In the genomic region with DNA sequence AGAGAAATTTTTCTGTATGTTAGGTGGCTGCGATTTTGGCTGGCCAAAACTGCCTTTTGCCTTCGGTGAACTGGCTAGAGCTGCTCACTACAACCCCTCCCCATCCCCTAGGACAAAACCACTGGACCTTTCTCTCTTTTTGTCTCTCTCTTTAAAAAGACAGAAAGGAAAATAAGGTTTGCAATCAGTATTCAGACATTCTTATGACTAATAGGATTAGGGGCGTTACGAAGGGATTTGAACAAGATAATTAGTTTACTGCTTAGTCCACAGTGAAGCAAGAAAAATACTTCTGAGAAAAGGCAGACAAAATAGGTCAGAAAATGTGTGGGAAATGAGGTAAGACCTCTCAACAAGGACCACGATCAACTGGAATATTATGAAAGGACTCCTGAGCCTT, we compare ENCODE assay signal across 19 cellular contexts.
A peak's percentile ranks its signal among the peaks of the same experiment; 100 is the strongest.
DNase-seq lines count a peak whose midpoint lies in the region; FAIRE-seq and TF ChIP-seq lines count a peak whose summit lies in the region.
"Had no signal": no experiment of that assay in that cellular context is flagged by ENCODE, and none has a peak within 500 bp of the region (broad histone marks: within the 10 kb centered on the region; RNA-seq: fewer than 3 reads in every experiment).

No MANE protein-coding gene starts in this region.

- intact Hi-C loops in breast epithelium (cut with DNase I; ENCODE audit: low total_unique reads), result no loop called here
- intact Hi-C loops in MCF 10A (cut with micrococcal nuclease), result no loop called here
- intact Hi-C loops in uterus (cut with DNase I; ENCODE audit: low total_unique reads), result no loop called here
- intact Hi-C loops in CD4-positive, alpha-beta memory T cell (cut with micrococcal nuclease), result no loop called here

- H3K27ac ChIP-seq in breast epithelium, result peak overlapping the region in 1 of 2 donors; percentile 34
- peak overlapping the region; percentile 84 for H3K27ac ChIP-seq in neuronal stem cell (replicated peaks; ENCODE audit: low read length)
- H3K27ac ChIP-seq in uterus, result peak overlapping the region; percentile 74 to 76
- H3K27ac ChIP-seq in CD4-positive, alpha-beta memory T cell (ENCODE audit: low read depth, low read length), result no peak overlapping the region
- H3K27ac ChIP-seq: 22Rv1, upper lobe of left lung had no signal

- H3K18ac ChIP-seq in neuronal stem cell (ENCODE audit: low read length), result no peak overlapping the region

- H3K27me3 Mint-ChIP-seq in MCF 10A (ENCODE audit: insufficient read depth, unreplicated experiment), result no peaks in the 10 kb centered on the region
- H3K27me3 Mint-ChIP-seq in CD4-positive, alpha-beta memory T cell, result no peaks in the 10 kb centered on the region

- peak overlapping the region; percentile 15 to 44 (median 17) for H3K4me3 ChIP-seq in breast epithelium
- no peak overlapping the region for H3K4me3 ChIP-seq in fibroblast of mammary gland (ENCODE audit: control insufficient read depth, low read depth, low read length)
- H3K4me3 ChIP-seq in neuronal stem cell (ENCODE audit: low read length in 2 of 2), result no peak overlapping the region
- H3K4me3 ChIP-seq in uterus, result peak overlapping the region in 1 of 2 donors; percentile 8
- no peak overlapping the region for H3K4me3 ChIP-seq in CD4-positive, alpha-beta memory T cell (ENCODE audit: low read length in 2 of 2)
- H3K4me3 ChIP-seq: upper lobe of left lung had no signal

- BruUV-seq in MCF 10A (replicated peaks; lab: Mats Ljungman, UMichigan), result no TSS peak

- no peak overlapping the region for H3K4me3 Mint-ChIP-seq in MCF 10A (ENCODE audit: unreplicated experiment)
- no peak overlapping the region for H3K4me3 Mint-ChIP-seq in CD4-positive, alpha-beta memory T cell
- H3K4me3 Mint-ChIP-seq: activated T-cell treated with anti-CD3 and anti-CD28 coated beads, Interleukin-2, amount 50 U/mL, for 72 hours had no signal

- H3K4me2 ChIP-seq in neuronal stem cell (ENCODE audit: insufficient read depth, low read length, poor library complexity, severe bottlenecking), result peak overlapping the region; percentile 37

- no peaks in the 10 kb centered on the region for H3K36me3 Mint-ChIP-seq in MCF 10A (ENCODE audit: insufficient read depth, unreplicated experiment)
- no peaks in the 10 kb centered on the region for H3K36me3 Mint-ChIP-seq in CD4-positive, alpha-beta memory T cell

- H3K4me1 ChIP-seq in breast epithelium (no peaks in the 10 kb centered on the region), neuronal stem cell (ENCODE audit: control insufficient read depth in 2 of 2, insufficient read depth in 1 of 2, low read depth in 1 of 2, low read length in 2 of 2) (peaks cover 5 to 8% of the 10 kb centered on the region in 2 donors), uterus (no peaks in the 10 kb centered on the region)
- H3K4me1 ChIP-seq in CD4-positive, alpha-beta memory T cell (ENCODE audit: insufficient read depth, low read length), result no peaks in the 10 kb centered on the region
- H3K4me1 ChIP-seq: upper lobe of left lung had no signal

- POLR2A ChIA-PET in MCF 10A (lab: Yijun Ruan, JAX), result no interaction called here
- POLR2A ChIA-PET in CD4-positive, alpha-beta memory T cell (lab: Charles Lee; ENCODE audit: partially characterized antibody), result no interaction called here

- H3K4ac ChIP-seq in neuronal stem cell (ENCODE audit: low read length), result no peak overlapping the region

- no peak overlapping the region for H2BK15ac ChIP-seq in neuronal stem cell (ENCODE audit: low read length)

- H3K27me3 ChIP-seq in breast epithelium (no peaks in the 10 kb centered on the region), neuronal stem cell (ENCODE audit: control insufficient read depth in 3 of 3, insufficient read depth in 3 of 3, low read depth in 1 of 3, low read length in 3 of 3) (peaks cover 0 to 2% (median 0%) of the 10 kb centered on the region in 3 experiments), uterus (no peaks in the 10 kb centered on the region)
- H3K27me3 ChIP-seq in CD4-positive, alpha-beta memory T cell (ENCODE audit: insufficient read depth, low read length), result no peaks in the 10 kb centered on the region
- H3K27me3 ChIP-seq: upper lobe of left lung had no signal

- DNase-seq in breast epithelium (ENCODE audit: low spot score in 2 of 2), result no peak
- DNase-seq in MCF 10A (ENCODE audit: unreplicated experiment), result no peak
- DNase-seq in fibroblast of mammary gland (ENCODE audit: low read depth), result peak; percentile 58
- DNase-seq in neuronal stem cell (ENCODE audit: low spot score), result peak; percentile 74
- DNase-seq in uterus, result no peak
- DNase-seq in CD4-positive, alpha-beta memory T cell, result no peak
- no peak for DNase-seq in frontal cortex (ENCODE audit: low spot score in 2 of 2)
- DNase-seq in Kasumi-1 (lab: John Stamatoyannopoulos, UW), result no peak
- DNase-seq: activated CD4-positive, alpha-beta T cell treated with anti-CD3 and anti-CD28 coated beads, Interleukin-2, amount 50 U/mL, for 4 hours; activated T-cell treated with anti-CD3 and anti-CD28 coated beads, Interleukin-2, amount 50 U/mL, for 72 hours; amniotic stem cell; foreskin melanocyte; NK-92 treated with Interleukin-12 subunit alpha and Interleukin-12 subunit beta, amount 100 ng/mL, for 24 hours; SHP77; stimulated activated CD4-positive, alpha-beta T cell treated with anti-CD3 and anti-CD28 coated beads, Interleukin-2, amount 100 ng/mL, for 24 hours; stimulated activated CD8-positive, alpha-beta memory T cell treated with anti-CD3 and anti-CD28 coated beads, Interleukin-4, amount 100 ng/mL, for 48 hours; T1000; upper lobe of left lung had no signal

- no peak for TF ChIP-seq CTCF in breast epithelium (IDR thresholded peaks at IDR 0.05)
- TF ChIP-seq CTCF in MCF 10A (IDR thresholded peaks at IDR 0.05; ENCODE audit: unreplicated experiment), result no peak
- no peak for TF ChIP-seq CTCF in fibroblast of mammary gland (conservative IDR thresholded peaks at IDR 0.05; ENCODE audit: control insufficient read depth, insufficient read depth, low read depth, low read length)
- no peak for TF ChIP-seq CTCF in uterus (IDR thresholded peaks at IDR 0.05)

- H2BK12ac ChIP-seq in neuronal stem cell (ENCODE audit: low read length), result no peak overlapping the region

- no CpG with 5 or more reads among the region's 5 CpGs for WGBS in neuronal stem cell (ENCODE audit: extremely low coverage in 2 of 2, insufficient read length in 2 of 2, insufficient replicate concordance in 1 of 2), 2 donors

- H3K4me1 Mint-ChIP-seq in MCF 10A (ENCODE audit: insufficient read depth, unreplicated experiment), result peaks cover 18% of the 10 kb centered on the region
- H3K4me1 Mint-ChIP-seq in CD4-positive, alpha-beta memory T cell, result no peaks in the 10 kb centered on the region

- H2AFZ ChIP-seq in neuronal stem cell (ENCODE audit: low read length), result peak overlapping the region; percentile 12

- no peak for FAIRE-seq in frontal cortex (lab: Jason Lieb, UNC)

- H3K9me3 ChIP-seq in breast epithelium (no peaks in the 10 kb centered on the region), neuronal stem cell (replicated peaks in 1 of 2; ENCODE audit: control insufficient read depth in 2 of 2, insufficient read depth in 1 of 2, low read depth in 1 of 2, low read length in 2 of 2) (no peaks in the 10 kb centered on the region), uterus (no peaks in the 10 kb centered on the region)
- H3K9me3 ChIP-seq in CD4-positive, alpha-beta memory T cell (ENCODE audit: control insufficient read depth in 1 of 2, low read length in 2 of 2), result no peaks in the 10 kb centered on the region
- H3K9me3 ChIP-seq: upper lobe of left lung had no signal

- no peak overlapping the region for H3K9ac ChIP-seq in neuronal stem cell (ENCODE audit: low read depth, low read length, poor library complexity)

- no peaks in the 10 kb centered on the region for H3K9me3 Mint-ChIP-seq in MCF 10A (ENCODE audit: unreplicated experiment)
- no peaks in the 10 kb centered on the region for H3K9me3 Mint-ChIP-seq in CD4-positive, alpha-beta memory T cell
- H3K9me3 Mint-ChIP-seq: activated T-cell treated with anti-CD3 and anti-CD28 coated beads, Interleukin-2, amount 50 U/mL, for 72 hours had no signal

- H2BK5ac ChIP-seq in neuronal stem cell (ENCODE audit: low read length), result no peak overlapping the region

- no peaks in the 10 kb centered on the region for H3K79me1 ChIP-seq in neuronal stem cell (ENCODE audit: low read depth, low read length)

- no peak overlapping the region for H3K23ac ChIP-seq in neuronal stem cell (ENCODE audit: low read depth, low read length, poor library complexity)

- H3K14ac ChIP-seq in neuronal stem cell (ENCODE audit: low read length), result no peak overlapping the region

- no peak for TF ChIP-seq POLR2A in breast epithelium (IDR thresholded peaks at IDR 0.05)
- TF ChIP-seq POLR2A in uterus (IDR thresholded peaks at IDR 0.05), result no peak

- H2BK120ac ChIP-seq in neuronal stem cell (ENCODE audit: low read depth, low read length), result no peak overlapping the region

- no peak overlapping the region for H3K27ac Mint-ChIP-seq in MCF 10A (ENCODE audit: low read depth, unreplicated experiment)
- no peak overlapping the region for H3K27ac Mint-ChIP-seq in CD4-positive, alpha-beta memory T cell
- H3K27ac Mint-ChIP-seq: activated T-cell treated with anti-CD3 and anti-CD28 coated beads, Interleukin-2, amount 50 U/mL, for 72 hours had no signal

- H4K91ac ChIP-seq in neuronal stem cell (ENCODE audit: low read depth, low read length, poor library complexity), result no peak overlapping the region

- H3K36me3 ChIP-seq in breast epithelium (no peaks in the 10 kb centered on the region), neuronal stem cell (replicated peaks in 1 of 2; ENCODE audit: control insufficient read depth in 2 of 2, insufficient read depth in 2 of 2, low read length in 2 of 2) (no peaks in the 10 kb centered on the region), uterus (no peaks in the 10 kb centered on the region)
- no peaks in the 10 kb centered on the region for H3K36me3 ChIP-seq in CD4-positive, alpha-beta memory T cell (ENCODE audit: insufficient read depth, low read length)
- H3K36me3 ChIP-seq: upper lobe of left lung had no signal

- CTCF ChIA-PET in MCF 10A (lab: Yijun Ruan, JAX), result interaction anchor here (0.8 kb wide), 1 partner anchor 13 kb away, joined by 3 read pairs; no protein-coding TSS in a partner anchor
- CTCF ChIA-PET in CD4-positive, alpha-beta memory T cell (lab: Charles Lee; ENCODE audit: partially characterized antibody), result interaction anchor here (1.3 to 1.7 kb wide), 2 partner anchors 10 to 12 kb away, joined by 4 read pairs; no protein-coding TSS in a partner anchor

- H4K8ac ChIP-seq in neuronal stem cell (ENCODE audit: low read depth, low read length), result no peak overlapping the region

- no peak overlapping the region for H2AK5ac ChIP-seq in neuronal stem cell (ENCODE audit: low read depth, low read length)

Comparison
In these comparisons a context has a peak if more than half of its experiments do, and no peak if none do; other contexts are left out.
1. DNase-seq: peak in fibroblast of mammary gland (single experiment) and neuronal stem cell (single experiment); none in breast epithelium (0 of 2), MCF 10A (single experiment), uterus (0 of 2), CD4-positive, alpha-beta memory T cell (0 of 5), frontal cortex (0 of 2) and Kasumi-1 (0 of 2).
2. H3K4me3 ChIP-seq: peak in breast epithelium (3 of 3); none in fibroblast of mammary gland (single experiment), neuronal stem cell (0 of 2) and CD4-positive, alpha-beta memory T cell (0 of 2).